In genomic region chr16:75254359-75254837, GRCh38 we compare ENCODE assay signal across 9 cellular contexts. TPM values are rescaled to one million over a fixed set of nuclear protein-coding genes. Genes with fewer than 3 reads are reported as not detected.
DNase-seq lines count a peak whose midpoint lies in the region; ATAC-seq and TF ChIP-seq lines count a peak whose summit lies in the region.
"Had no signal": no experiment of that assay in that cellular context is flagged by ENCODE, and none has a peak within 500 bp of the region (broad histone marks: within the 10 kb centered on the region; RNA-seq: fewer than 3 reads in every experiment).

No MANE protein-coding gene starts in this region.

- 50% methylated on average over 5 of the region's 5 CpGs for WGBS in hepatocyte (ENCODE audit: low lambda C conversion rate, missing lambda C conversion rate)

- H3K36me3 ChIP-seq in hepatocyte (replicated peaks; ENCODE audit: insufficient read depth, low read depth), result no peaks in the 10 kb centered on the region

- H3K9me2 ChIP-seq in hepatocyte (replicated peaks; ENCODE audit: insufficient read depth), result no peaks in the 10 kb centered on the region

- H3K36me3 Mint-ChIP-seq in T-cell, result no peaks in the 10 kb centered on the region

- peaks cover 94% of the 10 kb centered on the region for H3K79me2 ChIP-seq in hepatocyte

- CTCF ChIA-PET in T-cell (lab: Charles Lee), result interaction anchor here in 1 of 2 donors (0.6 kb wide), 1 partner anchor 162 kb away, joined by 4 read pairs; no protein-coding TSS in a partner anchor

- peaks cover 18 to 57% of the 10 kb centered on the region in 2 donors for H3K27me3 Mint-ChIP-seq in T-cell

- no peak overlapping the region for H3K4me3 Mint-ChIP-seq in T-cell

- peak overlapping the region; percentile 15 for H3K27ac ChIP-seq in angular gyrus (ENCODE audit: low read depth, low read length)
- H3K27ac ChIP-seq in hepatocyte, result peak overlapping the region; percentile 96
- H3K27ac ChIP-seq in skin epidermis, result peak overlapping the region in 11 of 21 experiments; percentile 8 to 77 (median 30)

- H2AFZ ChIP-seq in hepatocyte, result no peak overlapping the region

- H3K9me3 ChIP-seq in hepatocyte (ENCODE audit: low read depth), result no peaks in the 10 kb centered on the region

- peak overlapping the region; percentile 73 for H3K4me2 ChIP-seq in hepatocyte

- peaks cover 85% of the 10 kb centered on the region for H4K20me1 ChIP-seq in hepatocyte (ENCODE audit: insufficient read depth, poor library complexity, severe bottlenecking)

- no peak for TF ChIP-seq CTCF in hepatocyte (IDR thresholded peaks at IDR 0.05; ENCODE audit: poor library complexity)

- peaks cover 83% of the 10 kb centered on the region for H3K4me1 ChIP-seq in hepatocyte (ENCODE audit: insufficient read depth)

- H3K27me3 ChIP-seq in hepatocyte, result no peaks in the 10 kb centered on the region

- H3K4me1 Mint-ChIP-seq in T-cell, result peaks cover 0 to 12% (median 10%) of the 10 kb centered on the region in 3 donors

- POLR2A ChIA-PET in T-cell (lab: Charles Lee), result no interaction called here

- no peak overlapping the region for H3K27ac Mint-ChIP-seq in T-cell

- no peak overlapping the region for H3K4me3 ChIP-seq in hepatocyte
- H3K4me3 ChIP-seq in skin epidermis, result no peak overlapping the region

- DNase-seq in HCEC 1CT, result peak; percentile 87
- peak; percentile 55 for DNase-seq in hepatocyte (ENCODE audit: low spot score)
- no peak for DNase-seq in AML-193 (lab: John Stamatoyannopoulos, UW)
- no peak for DNase-seq in T-cell
- DNase-seq: activated gamma-delta T cell had no signal

- ATAC-seq in T-cell (replicated peaks in 1 of 4), result no peak
- no peak for ATAC-seq in HG03521 (IDR thresholded peaks at IDR 0.05; ENCODE audit: unreplicated experiment)
- no peak for ATAC-seq in HG02642 (IDR thresholded peaks at IDR 0.05; ENCODE audit: poor library complexity, unreplicated experiment)

- H3K9me3 Mint-ChIP-seq in T-cell, result no peaks in the 10 kb centered on the region

RNA-seq across cellular contexts. Expression of gene BCAR1, which starts 3.0 kb away (rescaled TPM):
- total RNA-seq in hepatocyte, result 73.2 and 77.3 TPM in 2 replicates
- polyA plus RNA-seq in hepatocyte, result 112 and 124 TPM in 2 replicates
- total RNA-seq in T-cell, result 1 to 10 TPM in 2 of 5 donors, under 1 TPM in 3; 0.49 to 1.6 (median 0.98) TPM

RNA-seq across cellular contexts. Expression of gene CTRB1, which starts 35.6 kb away (rescaled TPM):
- not detected in 2 replicates for total RNA-seq in hepatocyte
- 0.21 and 0.26 TPM in 2 replicates for polyA plus RNA-seq in hepatocyte
- total RNA-seq in T-cell, result 1 to 10 TPM in 3 of 5 donors, not detected in 2; 6.1 to 8.3 (median 7.9) TPM

RNA-seq across cellular contexts. Expression of gene CTRB2, which starts 47.4 kb away (rescaled TPM):
- total RNA-seq in hepatocyte (not detected in 2 replicates), T-cell (10 to 100 TPM in 3 of 5 donors, not detected in 2; 14.4 to 18.7 (median 15.1) TPM)
- polyA plus RNA-seq in hepatocyte, result 0.44 TPM in 1 of 2 replicates, not detected in the other

Comparison
In these comparisons a context has a peak if more than half of its experiments do, and no peak if none do; other contexts are left out.
1. DNase-seq: peak in HCEC 1CT (single experiment) and hepatocyte (single experiment); none in AML-193 (0 of 2) and T-cell (0 of 34).
2. H3K27ac ChIP-seq: peak in every context shown above with its lines; median percentile 96 in hepatocyte; 30 in skin epidermis; 15 in angular gyrus.
3. RNA of gene BCAR1, which starts 3.0 kb away (total RNA-seq): 73.2 to 77.3 TPM in hepatocyte; 0.49 to 1.6 TPM in T-cell; every median in the first group is over 10 times any median in the second.